Comparison of ENCODE assay signal across 8 cellular contexts in the genomic region with DNA sequence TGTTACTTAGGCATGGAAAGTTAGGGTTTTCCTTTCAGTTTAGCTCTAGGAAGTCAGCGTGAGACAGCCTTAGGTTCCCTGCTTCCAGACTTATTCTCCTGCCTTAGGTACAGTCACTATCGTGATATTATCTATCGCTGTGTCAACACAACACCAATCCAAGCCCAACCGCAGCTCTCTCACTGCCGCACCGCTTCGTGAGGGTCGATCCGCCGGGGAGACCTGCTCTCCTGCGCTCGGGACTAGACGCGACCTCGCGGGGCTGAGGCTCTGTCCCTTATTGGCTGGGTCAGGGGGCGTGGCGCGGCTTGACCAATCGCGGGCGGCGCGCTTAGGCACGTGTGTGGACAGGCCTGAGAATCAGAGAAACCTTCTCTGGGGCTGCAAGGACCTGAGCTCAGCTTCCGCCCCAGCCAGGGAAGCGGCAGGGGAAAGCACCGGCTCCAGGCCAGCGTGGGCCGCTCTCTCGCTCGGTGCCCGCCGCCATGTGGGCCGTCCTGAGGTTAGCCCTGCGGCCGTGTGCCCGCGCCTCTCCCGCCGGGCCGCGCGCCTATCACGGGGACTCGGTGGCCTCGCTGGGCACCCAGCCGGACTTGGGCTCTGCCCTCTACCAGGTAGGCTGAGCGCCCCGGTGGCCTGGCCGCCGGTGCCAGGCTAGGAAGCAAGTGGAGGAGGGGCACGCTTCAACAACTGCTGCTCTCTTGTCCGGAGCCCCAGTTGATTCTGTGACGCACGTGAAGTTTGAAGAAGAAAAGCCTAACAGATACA. TPM values are rescaled to one million over a fixed set of nuclear protein-coding genes. Genes with fewer than 3 reads are reported as not detected.
DNase-seq lines count a peak whose midpoint lies in the region; ATAC-seq and TF ChIP-seq lines count a peak whose summit lies in the region.

A gene (plus strand): TSS at position 400 of the 768 bp plus-strand sequence. CDS start 86 bp downstream, at position 486.

- peak within 1 kb of the TSS; percentile 79 for H3K4me3 ChIP-seq in AG04449 (ENCODE audit: low read depth, low read length)
- peak within 1 kb of the TSS; percentile 65 for H3K4me3 ChIP-seq in WI38 (ENCODE audit: low read depth, low read length)
- peak within 1 kb of the TSS; percentile 58 to 74 (median 73) for H3K4me3 ChIP-seq in mammary epithelial cell (replicated peaks in 1 of 3; ENCODE audit: insufficient read depth in 1 of 3, low read depth in 2 of 3, low read length in 3 of 3)
- peak within 1 kb of the TSS; percentile 82 for H3K4me3 ChIP-seq in iPS-20b (ENCODE audit: low read length)
- peak within 1 kb of the TSS; percentile 69 to 96 (median 81) for H3K4me3 ChIP-seq in skin epidermis

- peak; percentile 96 for ATAC-seq in GM18907 (IDR thresholded peaks at IDR 0.05; ENCODE audit: unreplicated experiment)
- ATAC-seq in HG03139 (IDR thresholded peaks at IDR 0.05; ENCODE audit: unreplicated experiment): peak; percentile 95

- H3K4me1 ChIP-seq in mammary epithelial cell (ENCODE audit: insufficient read depth, low read length) (peaks cover 13% of the 10 kb centered on the region), iPS-20b (ENCODE audit: insufficient read depth, low read length) (no peaks in the 10 kb centered on the region)

- in situ Hi-C loops in mammary epithelial cell (cut with MboI; ENCODE audit: low sequenced_read_pairs in 2 of 2): no loop called here

- H3K9ac ChIP-seq in mammary epithelial cell (ENCODE audit: insufficient read depth, low read length): peak within 1 kb of the TSS; percentile 70
- peak within 1 kb of the TSS; percentile 89 for H3K9ac ChIP-seq in iPS-20b (ENCODE audit: low read depth, low read length)

- under 1% methylated on average over 45 of the region's 56 CpGs for WGBS in mammary epithelial cell (ENCODE audit: low coverage, missing lambda C conversion rate)

- H3K27me3 ChIP-seq in mammary epithelial cell (ENCODE audit: insufficient read depth, low read length) (no peaks in the 10 kb centered on the region), iPS-20b (ENCODE audit: insufficient read depth, low read length) (no peaks in the 10 kb centered on the region)

- peaks cover 40% of the 10 kb centered on the region for H3K79me2 ChIP-seq in mammary epithelial cell (ENCODE audit: insufficient read depth, low read length)

- peak within 1 kb of the TSS; percentile 82 for H2AFZ ChIP-seq in mammary epithelial cell (ENCODE audit: low read depth, low read length)

- DNase-seq in AG04449 (ENCODE audit: low read depth, low spot score) (peak; percentile 66), NCI-H2227 (lab: John Stamatoyannopoulos, UW; ENCODE audit: unreplicated experiment) (peak; percentile 95), mammary epithelial cell (peak; percentile 97)

- dilution Hi-C loops in mammary epithelial cell (cut with HindIII; ENCODE audit: low sequenced_read_pairs): no loop called here

- H3K9me3 ChIP-seq in mammary epithelial cell (replicated peaks; ENCODE audit: insufficient read depth, low read length) (no peaks in the 10 kb centered on the region), iPS-20b (ENCODE audit: insufficient read depth, low read depth, low read length) (no peaks in the 10 kb centered on the region)

- CTCF ChIA-PET in AG04449 (lab: Yijun Ruan, JAX) (interaction anchor here (2.6 kb wide), 1 partner anchor 14 kb away, joined by 16 read pairs; no protein-coding TSS in a partner anchor), mammary epithelial cell (lab: Charles Lee; ENCODE audit: low non-redundant PET) (no interaction called here)

- peak within 1 kb of the TSS; percentile 59 for H3K4me2 ChIP-seq in mammary epithelial cell (ENCODE audit: insufficient read depth, low read depth, low read length)

- no TSS peak for BruUV-seq in mammary epithelial cell (replicated peaks; lab: Mats Ljungman, UMichigan)

- POLR2A ChIA-PET in AG04449 (lab: Yijun Ruan, JAX): interaction anchor here (1.4 kb wide), 1 partner anchor 14 kb away, joined by 8 read pairs; no protein-coding TSS in a partner anchor

- no peaks in the 10 kb centered on the region for H4K20me1 ChIP-seq in mammary epithelial cell (ENCODE audit: insufficient read depth, low read length)

- peak within 1 kb of the TSS; percentile 78 for H3K27ac ChIP-seq in mammary epithelial cell (ENCODE audit: insufficient read depth, low read depth, low read length)
- H3K27ac ChIP-seq in iPS-20b (ENCODE audit: low read length): peak within 1 kb of the TSS; percentile 75
- peak within 1 kb of the TSS; percentile 25 to 97 (median 90) for H3K27ac ChIP-seq in skin epidermis

- H3K36me3 ChIP-seq in mammary epithelial cell (ENCODE audit: insufficient read depth, low read length) (no peaks in the 10 kb centered on the region), iPS-20b (ENCODE audit: insufficient read depth, low read depth, low read length) (no peaks in the 10 kb centered on the region)

- no peak for TF ChIP-seq CTCF in AG04449 (IDR thresholded peaks at IDR 0.05; ENCODE audit: insufficient read depth, low read length, missing control alignments)
- TF ChIP-seq CTCF in WI38 (IDR thresholded peaks at IDR 0.05; ENCODE audit: low read depth, low read length): no peak
- TF ChIP-seq CTCF in mammary epithelial cell (conservative IDR thresholded peaks at IDR 0.05 in 1 of 2, IDR thresholded peaks at IDR 0.05 in 1 of 2; ENCODE audit: extremely low read depth in 1 of 2, insufficient read depth in 1 of 2, low read depth in 1 of 2, low read length in 2 of 2): no peak

- intact Hi-C loops in mammary epithelial cell (cut with micrococcal nuclease): no loop called here

RNA-seq across cellular contexts. Expression of the gene that starts here (rescaled TPM):
- total RNA-seq in mammary epithelial cell: 10 to 100 TPM; 23.3 to 41.3 TPM
- polyA plus RNA-seq in mammary epithelial cell: 31.1 TPM
- 24.7 TPM for polyA minus RNA-seq in mammary epithelial cell

Comparison
In these comparisons a context has a peak if more than half of its experiments do, and no peak if none do; other contexts are left out.
1. Peak in every context shown above with its lines: DNase-seq, ATAC-seq, H3K4me3 ChIP-seq and H3K27ac ChIP-seq.